Comparison of ENCODE assay signal across 25 cellular contexts in genomic region chr3:4515896-4516295, GRCh38. TPM values are rescaled to one million over a fixed set of nuclear protein-coding genes. Genes with fewer than 3 reads are reported as not detected.
DNase-seq lines count a peak whose midpoint lies in the region; ATAC-seq, FAIRE-seq and TF ChIP-seq lines count a peak whose summit lies in the region.
"Had no signal": no experiment of that assay in that cellular context is flagged by ENCODE, and none has a peak within 500 bp of the region (broad histone marks: within the 10 kb centered on the region; RNA-seq: fewer than 3 reads in every experiment).

No MANE protein-coding gene starts in this region.

- TF ChIP-seq POLR2A in heart left ventricle (IDR thresholded peaks at IDR 0.05), result no peak

- H3K9me3 Mint-ChIP-seq in central memory CD8-positive, alpha-beta T cell, result no peaks in the 10 kb centered on the region
- H3K9me3 Mint-ChIP-seq in mesothelial cell of epicardium, result no peaks in the 10 kb centered on the region

- H3K36me3 ChIP-seq in left ventricle myocardium inferior (no peaks in the 10 kb centered on the region), heart left ventricle (peaks cover 0 to 3% (median 0%) of the 10 kb centered on the region in 9 donors), aorta (ENCODE audit: control insufficient read depth in 1 of 2, insufficient read depth in 2 of 2, low read length in 1 of 2) (no peaks in the 10 kb centered on the region)
- H3K36me3 ChIP-seq: Peyer's patch, SJCRH30, WERI-Rb-1 had no signal

- no peak overlapping the region for H3K4me3 Mint-ChIP-seq in central memory CD8-positive, alpha-beta T cell
- H3K4me3 Mint-ChIP-seq in mesothelial cell of epicardium, result no peak overlapping the region

- H3K27ac ChIP-seq in left ventricle myocardium inferior (replicated peaks), result peak overlapping the region; percentile 5
- no peak overlapping the region for H3K27ac ChIP-seq in heart left ventricle
- H3K27ac ChIP-seq in aorta (ENCODE audit: low read depth in 1 of 2, low read length in 2 of 2), result peak overlapping the region; percentile 14 to 91
- H3K27ac ChIP-seq: Peyer's patch, SJCRH30, WERI-Rb-1 had no signal

- TF ChIP-seq CTCF in left ventricle myocardium inferior (IDR thresholded peaks at IDR 0.05; ENCODE audit: borderline replicate concordance) (no peak), heart left ventricle (IDR thresholded peaks at IDR 0.05) (no peak), mesothelial cell of epicardium (IDR thresholded peaks at IDR 0.05; ENCODE audit: unreplicated experiment) (no peak), D721Med (IDR thresholded peaks at IDR 0.05; ENCODE audit: insufficient read depth, missing control alignments) (no peak)

- no peak overlapping the region for H3K4me3 ChIP-seq in left ventricle myocardium inferior
- no peak overlapping the region for H3K4me3 ChIP-seq in heart left ventricle
- H3K4me3 ChIP-seq in aorta (ENCODE audit: low read length in 2 of 2), result no peak overlapping the region
- H3K4me3 ChIP-seq: Peyer's patch, sigmoid colon, SJCRH30 had no signal

- H3K4me1 ChIP-seq in left ventricle myocardium inferior (peaks cover 88% of the 10 kb centered on the region), heart left ventricle (peaks cover 0 to 81% (median 50%) of the 10 kb centered on the region in 12 donors), aorta (ENCODE audit: control insufficient read depth in 1 of 2, insufficient read depth in 2 of 2, low read length in 2 of 2) (peaks cover 10 to 24% of the 10 kb centered on the region in 2 donors)

- H3K9me3 ChIP-seq in left ventricle myocardium inferior (replicated peaks) (no peaks in the 10 kb centered on the region), heart left ventricle (no peaks in the 10 kb centered on the region), aorta (ENCODE audit: control insufficient read depth, low read length) (no peaks in the 10 kb centered on the region)
- H3K9me3 ChIP-seq: Peyer's patch, sigmoid colon, SJCRH30 had no signal

- H3K27ac Mint-ChIP-seq in central memory CD8-positive, alpha-beta T cell (ENCODE audit: low read depth), result peak overlapping the region; percentile 38
- peak overlapping the region; percentile 68 for H3K27ac Mint-ChIP-seq in mesothelial cell of epicardium

- WGBS in heart left ventricle, 4 donors, result 59 to 66% (median 61%) methylated on average over 3 of the region's 3 CpGs
- 4 to 8% methylated on average over 3 of the region's 3 CpGs for WGBS in aorta, 2 donors

- intact Hi-C loops in left ventricle myocardium inferior (cut with micrococcal nuclease) (no loop called here), heart left ventricle (cut with DNase I) (loop anchor here in 1 of 10 donors (10.0 kb wide), 1 partner anchor 161 kb away; no protein-coding TSS in a partner anchor), aorta (cut with DNase I) (no loop called here)

- H3K4me1 Mint-ChIP-seq in central memory CD8-positive, alpha-beta T cell, result peaks cover 26% of the 10 kb centered on the region
- peaks cover 40% of the 10 kb centered on the region for H3K4me1 Mint-ChIP-seq in mesothelial cell of epicardium

- no peak for DNase-seq in left ventricle myocardium inferior
- DNase-seq in heart left ventricle, result no peak
- DNase-seq in central memory CD8-positive, alpha-beta T cell (ENCODE audit: low spot score in 2 of 2), result no peak
- no peak for DNase-seq in mesothelial cell of epicardium (ENCODE audit: low spot score in 2 of 2, unreplicated experiment in 2 of 2)
- no peak for DNase-seq in aorta
- no peak for DNase-seq in D721Med (ENCODE audit: insufficient read length, low spot score)
- no peak for DNase-seq in left lobe of liver (ENCODE audit: low spot score)
- DNase-seq: activated CD4-positive, alpha-beta T cell treated with anti-CD3 and anti-CD28 coated beads, Interleukin-2, amount 50 U/mL, for 48 hours; activated naive CD4-positive, alpha-beta T cell; effector memory CD4-positive, alpha-beta T cell; midbrain; NCI-H2081 treated with DMSO at 0.1 percent for 48 hours; NCI-H524; NK-92 treated with Interleukin-12 subunit alpha and Interleukin-12 subunit beta, amount 100 ng/mL, for 24 hours; Peyer's patch; sigmoid colon; SJCRH30; stimulated activated CD4-positive, alpha-beta T cell treated with anti-CD3 and anti-CD28 coated beads, Interleukin-15, amount 100 ng/mL, for 24 hours; stimulated activated CD8-positive, alpha-beta memory T cell treated with anti-CD3 and anti-CD28 coated beads, Interleukin-4, amount 100 ng/mL, for 48 hours; substantia nigra; T-helper 2 cell; WERI-Rb-1 had no signal

- FAIRE-seq in D721Med (lab: Jason Lieb, UNC), result no peak
- FAIRE-seq: astrocyte, urothelium cell line had no signal

- H3K27me3 Mint-ChIP-seq in central memory CD8-positive, alpha-beta T cell, result no peaks in the 10 kb centered on the region
- peaks cover 12% of the 10 kb centered on the region for H3K27me3 Mint-ChIP-seq in mesothelial cell of epicardium (ENCODE audit: low read depth)

- H3K27me3 ChIP-seq in left ventricle myocardium inferior (ENCODE audit: low read depth) (no peaks in the 10 kb centered on the region), heart left ventricle (no peaks in the 10 kb centered on the region), aorta (ENCODE audit: control insufficient read depth in 1 of 2, insufficient read depth in 2 of 2, low read length in 1 of 2) (no peaks in the 10 kb centered on the region)
- H3K27me3 ChIP-seq: Peyer's patch, sigmoid colon, SJCRH30 had no signal

- ATAC-seq in heart left ventricle (no peak), aorta (ENCODE audit: low FRiP score) (no peak), GM21381 (IDR thresholded peaks at IDR 0.05; ENCODE audit: unreplicated experiment) (no peak), left lobe of liver (no peak)
- ATAC-seq in central memory CD8-positive, alpha-beta T cell (replicated peaks; ENCODE audit: extremely low read depth, poor library complexity, severe bottlenecking), result no peak

- peaks cover 3% of the 10 kb centered on the region for H3K36me3 Mint-ChIP-seq in central memory CD8-positive, alpha-beta T cell (ENCODE audit: insufficient read depth)
- no peaks in the 10 kb centered on the region for H3K36me3 Mint-ChIP-seq in mesothelial cell of epicardium

RNA-seq across cellular contexts. Expression of gene ITPR1, which starts 22.7 kb away (rescaled TPM):
- total RNA-seq in left ventricle myocardium inferior (29.0 TPM), heart left ventricle (10 to 100 TPM; 16.5 to 55.8 (median 20.1) TPM), mesothelial cell of epicardium (21.2 to 21.3 TPM (median 21.3 TPM) in 3 replicates), aorta (100 to 1,000 TPM; 227 to 294 TPM), left lobe of liver (8.7 TPM)
- polyA plus RNA-seq in heart left ventricle (10 to 100 TPM in 1 of 2 donors, 1 to 10 TPM in 1; 8.9 to 10.0 TPM), aorta (10 to 100 TPM; 30.7 to 71.3 TPM)

RNA-seq across cellular contexts. Expression of gene SUMF1, which starts 48.8 kb away (rescaled TPM):
- total RNA-seq in left ventricle myocardium inferior (8.6 TPM), heart left ventricle (10 to 100 TPM in 5 of 9 donors, 1 to 10 TPM in 4; 5.8 to 21.1 (median 11.2) TPM), mesothelial cell of epicardium (26.5 to 31.3 TPM (median 28.7 TPM) in 3 replicates), aorta (10 to 100 TPM; 26.5 to 35.8 TPM), left lobe of liver (21.7 TPM)
- polyA plus RNA-seq in heart left ventricle (10 to 100 TPM in 1 of 2 donors, 1 to 10 TPM in 1; 3.9 to 14.0 TPM), aorta (10 to 100 TPM; 23.3 to 30.4 TPM)

Comparison
In these comparisons a context has a peak if more than half of its experiments do, and no peak if none do; other contexts are left out.
1. H3K27ac ChIP-seq: peak in left ventricle myocardium inferior (single experiment) and aorta (2 of 2); none in heart left ventricle (0 of 12).